ENCODE assay signal across 11 cellular contexts in genomic region chr19:8161135-8161646, GRCh38. TPM values are rescaled to one million over a fixed set of nuclear protein-coding genes. Genes with fewer than 3 reads are reported as not detected.
A peak's percentile ranks its signal among the peaks of the same experiment; 100 is the strongest.
DNase-seq lines count a peak whose midpoint lies in the region; ATAC-seq and TF ChIP-seq lines count a peak whose summit lies in the region.
"Had no signal": no experiment of that assay in that cellular context is flagged by ENCODE, and none has a peak within 500 bp of the region (broad histone marks: within the 10 kb centered on the region; RNA-seq: fewer than 3 reads in every experiment).

No MANE protein-coding gene starts in this region.

- intact Hi-C loops in activated CD8-positive, alpha-beta T cell treated with anti-CD3 and anti-CD28 coated beads for 36 hours (cut with micrococcal nuclease): no loop called here

- H3K14ac ChIP-seq in trophoblast cell (ENCODE audit: low read length): no peak overlapping the region

- H2BK5ac ChIP-seq in trophoblast cell (ENCODE audit: low read depth, low read length, poor library complexity): no peak overlapping the region

- H3K9ac ChIP-seq in trophoblast cell (ENCODE audit: low read length): no peak overlapping the region

- H2BK12ac ChIP-seq in trophoblast cell (ENCODE audit: low read length): no peak overlapping the region

- DNase-seq in activated CD8-positive, alpha-beta T cell treated with anti-CD3 and anti-CD28 coated beads for 36 hours: peak; percentile 44
- DNase-seq in activated CD8-positive, alpha-beta T cell treated with anti-CD3 and anti-CD28 coated beads, Interleukin-2, amount 10 ng/mL, durations not matched to agents 7 days and 5 days: no peak
- DNase-seq in M059J (ENCODE audit: low read depth) (peak; percentile 46), WERI-Rb-1 (peak; percentile 59), trophoblast cell (peak in 1 of 2 donors; percentile 5), ureter (ENCODE audit: low spot score) (no peak)
- DNase-seq: CD8-positive, alpha-beta T cell; NCI-H187 treated with DMSO at 0.1 percent for 48 hours had no signal

- no peak overlapping the region for H3K18ac ChIP-seq in trophoblast cell (ENCODE audit: low read length)

- no peak overlapping the region for H3K27ac Mint-ChIP-seq in activated CD8-positive, alpha-beta T cell treated with anti-CD3 and anti-CD28 coated beads for 36 hours
- H3K27ac Mint-ChIP-seq in activated CD8-positive, alpha-beta T cell treated with anti-CD3 and anti-CD28 coated beads, Interleukin-2, amount 10 ng/mL, durations not matched to agents 7 days and 5 days: no peak overlapping the region
- H3K27ac Mint-ChIP-seq: CD8-positive, alpha-beta T cell had no signal

- no CpG with 5 or more reads among the region's 12 CpGs for WGBS in trophoblast cell (ENCODE audit: extremely low coverage, insufficient coverage, insufficient read length)

- no peak overlapping the region for H3K4me3 Mint-ChIP-seq in activated CD8-positive, alpha-beta T cell treated with anti-CD3 and anti-CD28 coated beads for 36 hours
- no peak overlapping the region for H3K4me3 Mint-ChIP-seq in activated CD8-positive, alpha-beta T cell treated with anti-CD3 and anti-CD28 coated beads, Interleukin-2, amount 10 ng/mL, durations not matched to agents 7 days and 5 days
- H3K4me3 Mint-ChIP-seq: CD8-positive, alpha-beta T cell had no signal

- no peak overlapping the region for H2AFZ ChIP-seq in trophoblast cell (ENCODE audit: insufficient read depth, low read length, poor library complexity)

- CTCF ChIA-PET in activated CD8-positive, alpha-beta T cell treated with anti-CD3 and anti-CD28 coated beads for 36 hours (lab: Charles Lee): interaction anchor here (1.2 kb wide), 1 partner anchor 92 kb away, joined by 3 read pairs; no protein-coding TSS in a partner anchor
- CTCF ChIA-PET in activated CD8-positive, alpha-beta T cell treated with anti-CD3 and anti-CD28 coated beads, Interleukin-2, amount 10 ng/mL, durations not matched to agents 7 days and 5 days (lab: Charles Lee): interaction anchor here (1.0 to 1.2 kb wide), 4 partner anchors 58 to 217 kb away, joined by 3 to 5 read pairs (median 4); partner anchors contain the start of gene TIMM44

- no peak overlapping the region for H2AK5ac ChIP-seq in trophoblast cell (ENCODE audit: low read length)

- peaks cover 3 to 5% of the 10 kb centered on the region in 2 experiments for H3K4me1 ChIP-seq in trophoblast cell (ENCODE audit: control insufficient read depth in 1 of 2, insufficient read depth in 2 of 2, low read length in 2 of 2)

- no peak overlapping the region for H3K4ac ChIP-seq in trophoblast cell (ENCODE audit: low read depth, low read length)

- H3K27ac ChIP-seq in WERI-Rb-1: no peak overlapping the region
- no peak overlapping the region for H3K27ac ChIP-seq in trophoblast cell (ENCODE audit: low read depth, low read length)

- no peak overlapping the region for H4K8ac ChIP-seq in trophoblast cell (ENCODE audit: low read depth, low read length)

- no peaks in the 10 kb centered on the region for H3K79me2 ChIP-seq in trophoblast cell (ENCODE audit: control insufficient read depth, insufficient read depth, low read length, poor library complexity)

- peak overlapping the region; percentile 97 for H3K23ac ChIP-seq in trophoblast cell (ENCODE audit: low read length)

- peaks cover 4% of the 10 kb centered on the region for H3K27me3 Mint-ChIP-seq in activated CD8-positive, alpha-beta T cell treated with anti-CD3 and anti-CD28 coated beads for 36 hours
- peaks cover 2% of the 10 kb centered on the region for H3K27me3 Mint-ChIP-seq in activated CD8-positive, alpha-beta T cell treated with anti-CD3 and anti-CD28 coated beads, Interleukin-2, amount 10 ng/mL, durations not matched to agents 7 days and 5 days (ENCODE audit: low read depth)

- no peak overlapping the region for H3K4me3 ChIP-seq in WERI-Rb-1 (ENCODE audit: low read depth, low read length)
- H3K4me3 ChIP-seq in trophoblast cell (ENCODE audit: low read depth, low read length): no peak overlapping the region

- POLR2A ChIA-PET in activated CD8-positive, alpha-beta T cell treated with anti-CD3 and anti-CD28 coated beads for 36 hours (lab: Charles Lee): interaction anchor here (0.6 kb wide), 1 partner anchor 20 kb away, joined by 3 read pairs; no protein-coding TSS in a partner anchor
- POLR2A ChIA-PET in activated CD8-positive, alpha-beta T cell treated with anti-CD3 and anti-CD28 coated beads, Interleukin-2, amount 10 ng/mL, durations not matched to agents 7 days and 5 days (lab: Charles Lee): no interaction called here

- H3K4me2 ChIP-seq in trophoblast cell (ENCODE audit: low read length): no peak overlapping the region

- H4K91ac ChIP-seq in trophoblast cell (ENCODE audit: low read depth, low read length): no peak overlapping the region

- H3K79me1 ChIP-seq in trophoblast cell (ENCODE audit: low read length): no peaks in the 10 kb centered on the region

- no peak overlapping the region for H2BK120ac ChIP-seq in trophoblast cell (ENCODE audit: insufficient read depth, low read length, poor library complexity)

- H4K12ac ChIP-seq in trophoblast cell (ENCODE audit: low read depth, low read length): no peak overlapping the region

- ATAC-seq in activated CD8-positive, alpha-beta T cell treated with anti-CD3 and anti-CD28 coated beads for 36 hours: peak; percentile 74
- no peak for ATAC-seq in activated CD8-positive, alpha-beta T cell treated with anti-CD3 and anti-CD28 coated beads, Interleukin-2, amount 10 ng/mL, durations not matched to agents 7 days and 5 days
- ATAC-seq in GM19397 (IDR thresholded peaks at IDR 0.05; ENCODE audit: unreplicated experiment): no peak
- no peak for ATAC-seq in GM18517 (IDR thresholded peaks at IDR 0.05; ENCODE audit: unreplicated experiment)
- ATAC-seq: CD8-positive, alpha-beta T cell had no signal

- peaks cover 8% of the 10 kb centered on the region for H3K4me1 Mint-ChIP-seq in activated CD8-positive, alpha-beta T cell treated with anti-CD3 and anti-CD28 coated beads for 36 hours (ENCODE audit: low read depth)
- peaks cover 8% of the 10 kb centered on the region for H3K4me1 Mint-ChIP-seq in activated CD8-positive, alpha-beta T cell treated with anti-CD3 and anti-CD28 coated beads, Interleukin-2, amount 10 ng/mL, durations not matched to agents 7 days and 5 days (ENCODE audit: low read depth)

- no peaks in the 10 kb centered on the region for H3K36me3 Mint-ChIP-seq in activated CD8-positive, alpha-beta T cell treated with anti-CD3 and anti-CD28 coated beads for 36 hours (ENCODE audit: low read depth)
- H3K36me3 Mint-ChIP-seq in activated CD8-positive, alpha-beta T cell treated with anti-CD3 and anti-CD28 coated beads, Interleukin-2, amount 10 ng/mL, durations not matched to agents 7 days and 5 days (ENCODE audit: low read depth): no peaks in the 10 kb centered on the region
- H3K36me3 Mint-ChIP-seq: CD8-positive, alpha-beta T cell had no signal

- TF ChIP-seq CTCF in activated CD8-positive, alpha-beta T cell treated with anti-CD3 and anti-CD28 coated beads for 36 hours (IDR thresholded peaks at IDR 0.05): no peak
- no peak for TF ChIP-seq CTCF in WERI-Rb-1 (IDR thresholded peaks at IDR 0.05; ENCODE audit: low read depth, low read length)

- no peaks in the 10 kb centered on the region for H3K36me3 ChIP-seq in WERI-Rb-1
- H3K36me3 ChIP-seq in trophoblast cell (ENCODE audit: control insufficient read depth in 1 of 2, insufficient read depth in 2 of 2, low read length in 2 of 2): no peaks in the 10 kb centered on the region

- no peaks in the 10 kb centered on the region for H3K9me3 Mint-ChIP-seq in activated CD8-positive, alpha-beta T cell treated with anti-CD3 and anti-CD28 coated beads for 36 hours
- no peaks in the 10 kb centered on the region for H3K9me3 Mint-ChIP-seq in activated CD8-positive, alpha-beta T cell treated with anti-CD3 and anti-CD28 coated beads, Interleukin-2, amount 10 ng/mL, durations not matched to agents 7 days and 5 days (ENCODE audit: insufficient read depth)
- H3K9me3 Mint-ChIP-seq: CD8-positive, alpha-beta T cell had no signal

- H3K9me3 ChIP-seq in WERI-Rb-1 (ENCODE audit: severe bottlenecking) (no peaks in the 10 kb centered on the region), trophoblast cell (ENCODE audit: insufficient read depth, low read depth, low read length) (peaks cover 4% of the 10 kb centered on the region)

- H3K27me3 ChIP-seq in WERI-Rb-1 (ENCODE audit: insufficient read depth, low read depth, severe bottlenecking) (no peaks in the 10 kb centered on the region), trophoblast cell (ENCODE audit: insufficient read depth, low read length) (no peaks in the 10 kb centered on the region)

RNA-seq across cellular contexts. Expression of gene FBN3, which starts 11.8 kb away (rescaled TPM):
- total RNA-seq in activated CD8-positive, alpha-beta T cell treated with anti-CD3 and anti-CD28 coated beads for 36 hours: under 1 TPM in 1 of 2 experiments, not detected in 1; 0.02 TPM
- under 1 TPM in 1 of 2 experiments, not detected in 1; 0.03 TPM for total RNA-seq in activated CD8-positive, alpha-beta T cell treated with anti-CD3 and anti-CD28 coated beads, Interleukin-2, amount 10 ng/mL, durations not matched to agents 7 days and 5 days
- total RNA-seq in M059J (2014; rRNA removed; shearing (Covaris generic)): not detected in 2 replicates
- 9.1 and 10.0 TPM in 2 replicates for polyA plus RNA-seq in trophoblast cell (2013)
- total RNA-seq in ureter: not detected
- total RNA-seq: lung microvascular endothelial cell had no signal

RNA-seq across cellular contexts. Expression of gene CERS4, which starts 48.0 kb away (rescaled TPM):
- 10 to 100 TPM; 15.5 to 19.7 TPM for total RNA-seq in activated CD8-positive, alpha-beta T cell treated with anti-CD3 and anti-CD28 coated beads for 36 hours
- 10 to 100 TPM; 27.7 to 28.1 TPM for total RNA-seq in activated CD8-positive, alpha-beta T cell treated with anti-CD3 and anti-CD28 coated beads, Interleukin-2, amount 10 ng/mL, durations not matched to agents 7 days and 5 days
- total RNA-seq in M059J (2014; rRNA removed; shearing (Covaris generic)): 2.1 and 3.6 TPM in 2 replicates
- 11.5 and 13.1 TPM in 2 replicates for polyA plus RNA-seq in trophoblast cell (2013)
- total RNA-seq in ureter: 49.8 TPM

Comparison
In these comparisons a context has a peak if more than half of its experiments do, and no peak if none do; other contexts are left out.
1. DNase-seq: peak in activated CD8-positive, alpha-beta T cell treated with anti-CD3 and anti-CD28 coated beads for 36 hours (single experiment), M059J (single experiment) and WERI-Rb-1 (single experiment); none in activated CD8-positive, alpha-beta T cell treated with anti-CD3 and anti-CD28 coated beads, Interleukin-2, amount 10 ng/mL, durations not matched to agents 7 days and 5 days (single experiment) and ureter (single experiment).